Comparison of ENCODE assay signal across 8 cellular contexts in genomic region chr13:46896346-46897138, GRCh38. TPM values are rescaled to one million over a fixed set of nuclear protein-coding genes. Genes with fewer than 3 reads are reported as not detected.
A peak's percentile ranks its signal among the peaks of the same experiment; 100 is the strongest.
DNase-seq lines count a peak whose midpoint lies in the region; ATAC-seq, FAIRE-seq and TF ChIP-seq lines count a peak whose summit lies in the region.

Gene HTR2A, minus strand, starts transcription at chr13:46897053. Its CDS starts 1,147 bp downstream, at chr13:46895906.

- no peak for FAIRE-seq in A549 (lab: Jason Lieb, UNC)

- no TSS peak for BruUV-seq in PC-9 (replicated peaks; lab: Mats Ljungman, UMichigan)

- intact Hi-C loops in body of pancreas (cut with DNase I) (no loop called here), left lung (cut with DNase I) (no loop called here), PC-9 (cut with micrococcal nuclease; ENCODE audit: unreplicated experiment) (loop anchor here (10.0 kb wide), 1 partner anchor 78 kb away; no protein-coding TSS in a partner anchor)

- H3K27me3 ChIP-seq in body of pancreas (no peaks in the 10 kb centered on the region), left lung (peaks cover 0 to 21% of the 10 kb centered on the region in 2 donors), PC-9 (ENCODE audit: insufficient read depth, low read depth) (no peaks in the 10 kb centered on the region)

- CTCF ChIA-PET in A549 (lab: Yijun Ruan, JAX) (no interaction called here), PC-9 (lab: Charles Lee) (no interaction called here)

- H3K79me2 ChIP-seq in PC-9 (ENCODE audit: low read depth), result no peaks in the 10 kb centered on the region

- TF ChIP-seq POLR2A in A549 (IDR thresholded peaks at IDR 0.05; ENCODE audit: low read length), result no peak
- no peak for TF ChIP-seq POLR2A in body of pancreas (IDR thresholded peaks at IDR 0.05)

- WGBS in A549 (ENCODE audit: missing lambda C conversion rate), result 24% methylated on average over 13 of the region's 13 CpGs
- 12 to 15% methylated on average over 13 of the region's 13 CpGs for WGBS in body of pancreas, 2 donors

- H3K4me2 ChIP-seq in A549 (peak within 1 kb of the TSS; percentile 26; the same call in 2 of the 3 replicates), PC-9 (no peak within 1 kb of the TSS)

- H3K9me3 ChIP-seq in A549 (no peaks in the 10 kb centered on the region), body of pancreas (no peaks in the 10 kb centered on the region), left lung (no peaks in the 10 kb centered on the region), PC-9 (ENCODE audit: insufficient read depth, low read depth) (no peaks in the 10 kb centered on the region)

- H2AFZ ChIP-seq in PC-9, result no peak within 1 kb of the TSS

- no peaks in the 10 kb centered on the region for H4K20me1 ChIP-seq in PC-9 (ENCODE audit: insufficient read depth)

- no peak within 1 kb of the TSS for H3K4me3 ChIP-seq in A549
- H3K4me3 ChIP-seq in body of pancreas, result no peak within 1 kb of the TSS
- H3K4me3 ChIP-seq in left lung, result peak within 1 kb of the TSS; percentile 25 to 26
- H3K4me3 ChIP-seq in PC-9, result no peak within 1 kb of the TSS

- H3K4me1 ChIP-seq in A549 (no peaks in the 10 kb centered on the region), body of pancreas (peaks cover 20% of the 10 kb centered on the region), left lung (peaks cover 0 to 12% of the 10 kb centered on the region in 2 donors), PC-9 (replicated peaks; ENCODE audit: insufficient read depth) (no peaks in the 10 kb centered on the region)

- H3K27ac ChIP-seq in A549 (no peak within 1 kb of the TSS), body of pancreas (no peak within 1 kb of the TSS), left lung (peak within 1 kb of the TSS in 1 of 2 donors; percentile 27), temporal lobe (ENCODE audit: low read depth, low read length) (peak within 1 kb of the TSS; percentile 65), PC-9 (no peak within 1 kb of the TSS)

- peak within 1 kb of the TSS; percentile 84 for H3K4me3 Mint-ChIP-seq in HFFc6

- no peak for TF ChIP-seq CTCF in A549 (IDR thresholded peaks at IDR 0.05)
- no peak for TF ChIP-seq CTCF in HFFc6 (IDR thresholded peaks at IDR 0.05)
- no peak for TF ChIP-seq CTCF in body of pancreas (IDR thresholded peaks at IDR 0.05)
- TF ChIP-seq CTCF in left lung (IDR thresholded peaks at IDR 0.05), result no peak
- no peak for TF ChIP-seq CTCF in PC-9 (conservative IDR thresholded peaks at IDR 0.05)

- H3K27ac Mint-ChIP-seq in HFFc6, result no peak within 1 kb of the TSS

- no peaks in the 10 kb centered on the region for H3K36me3 ChIP-seq in body of pancreas (replicated peaks in 1 of 2; ENCODE audit: insufficient read depth in 1 of 2, low read depth in 2 of 2)
- no peaks in the 10 kb centered on the region for H3K36me3 ChIP-seq in left lung
- H3K36me3 ChIP-seq in PC-9 (ENCODE audit: low read depth), result no peaks in the 10 kb centered on the region

- POLR2A ChIA-PET in A549 (lab: Yijun Ruan, JAX), result no interaction called here
- POLR2A ChIA-PET in PC-9 (lab: Charles Lee; ENCODE audit: unreplicated experiment), result interaction anchor here (0.5 kb wide), 1 partner anchor 349 kb away, joined by 5 read pairs; no protein-coding TSS in a partner anchor

- ATAC-seq in A549 (no peak), body of pancreas (peak; percentile 49), left lung (peak; percentile 40)

- peaks cover 24% of the 10 kb centered on the region for H3K4me1 Mint-ChIP-seq in HFFc6 (ENCODE audit: low read depth)

- H3K36me3 Mint-ChIP-seq in HFFc6 (ENCODE audit: low read depth), result no peaks in the 10 kb centered on the region

- no peak for DNase-seq in A549 (ENCODE audit: low read depth in 1 of 2, low spot score in 1 of 2)
- DNase-seq in HFFc6, result no peak
- DNase-seq in body of pancreas, result peak in 3 of 4 donors; percentile 11 to 38 (median 18)
- DNase-seq in left lung, result peak in 1 of 2 donors; percentile 81
- DNase-seq in ureter (ENCODE audit: low spot score), result no peak
- no peak for DNase-seq in stimulated activated CD8-positive, alpha-beta memory T cell treated with anti-CD3 and anti-CD28 coated beads, Interleukin-4, amount 100 ng/mL, for 48 hours
- DNase-seq in PC-9, result no peak

- TF ChIP-seq RAD21 in A549 (conservative IDR thresholded peaks at IDR 0.05 in 1 of 2, IDR thresholded peaks at IDR 0.05 in 1 of 2), result no peak

- no peaks in the 10 kb centered on the region for H3K9me3 Mint-ChIP-seq in HFFc6

- H3F3A ChIP-seq in PC-9 (ENCODE audit: insufficient read depth, low read depth), result no peaks in the 10 kb centered on the region

- TF ChIP-seq EP300 in A549 (IDR thresholded peaks at IDR 0.05), result no peak

- peaks cover 24% of the 10 kb centered on the region for H3K27me3 Mint-ChIP-seq in HFFc6 (ENCODE audit: insufficient read depth)

- no peaks in the 10 kb centered on the region for H3K9me2 ChIP-seq in PC-9 (ENCODE audit: insufficient read depth)

TF ChIP-seq in A549, 52 proteins besides CTCF, POLR2A, EP300 and RAD21:
- TF ChIP-seq RFX5 (IDR thresholded peaks at IDR 0.05) (no peak), ELK1 (IDR thresholded peaks at IDR 0.05; ENCODE audit: low read depth, low read length) (no peak), CBX8 (IDR thresholded peaks at IDR 0.05) (no peak), ZSCAN20 (CRISPR knock-in tag; IDR thresholded peaks at IDR 0.05) (no peak), NR3C1 (IDR thresholded peaks at IDR 0.05) (no peak), FOXS1 (CRISPR knock-in tag; IDR thresholded peaks at IDR 0.05) (no peak), TFCP2L1 (CRISPR knock-in tag; IDR thresholded peaks at IDR 0.05) (no peak)

RNA-seq across cellular contexts. Expression of gene HTR2A, which starts in this region (rescaled TPM):
- polyA plus RNA-seq in A549 (2011; rRNA removed) (not detected in 2 replicates), A549 (2017; fragmentation: RNase III; extraction: RNeasy Plus Mini Kit Qiagen cat#74134 plus additional on column Dnase treatment) (not detected in 3 replicates)
- polyA plus RNA-seq in A549 (2012; cell fraction: cytosol; rRNA removed), result not detected in 2 replicates
- not detected in 2 replicates for polyA plus RNA-seq in A549 (2012; cell fraction: nucleus; rRNA removed)
- polyA minus RNA-seq in A549 (2011; rRNA and poly(A)+ RNA removed), result not detected in 2 replicates
- total RNA-seq in HFFc6 (2021; fragmentation: NEBNext Ultra II Directional; extraction: Animal tissue kit (Norgen Biotek cat#: 25700)), result under 1 TPM in 1 of 6 experiments, not detected in 5; 0.09 TPM
- total RNA-seq in body of pancreas (under 1 TPM in 1 of 2 donors, not detected in 1; 0.26 TPM), left lung (1 to 10 TPM in 1 of 2 donors, under 1 TPM in 1; 0.29 to 1.8 TPM), temporal lobe (7.1 TPM), ureter (0.89 TPM), PC-9 (2021) (not detected in 2 replicates)

Comparison
In these comparisons a context has a peak if more than half of its experiments do, and no peak if none do; other contexts are left out.
1. Peak in DNase-seq and ATAC-seq in body of pancreas; RNA of the gene not detected or under 1 TPM.
2. H3K4me3 ChIP-seq: peak in left lung (2 of 2); none in A549 (single experiment), body of pancreas (0 of 2) and PC-9 (single experiment).